9 cellular contexts compared by ENCODE assay signal in the genomic region with DNA sequence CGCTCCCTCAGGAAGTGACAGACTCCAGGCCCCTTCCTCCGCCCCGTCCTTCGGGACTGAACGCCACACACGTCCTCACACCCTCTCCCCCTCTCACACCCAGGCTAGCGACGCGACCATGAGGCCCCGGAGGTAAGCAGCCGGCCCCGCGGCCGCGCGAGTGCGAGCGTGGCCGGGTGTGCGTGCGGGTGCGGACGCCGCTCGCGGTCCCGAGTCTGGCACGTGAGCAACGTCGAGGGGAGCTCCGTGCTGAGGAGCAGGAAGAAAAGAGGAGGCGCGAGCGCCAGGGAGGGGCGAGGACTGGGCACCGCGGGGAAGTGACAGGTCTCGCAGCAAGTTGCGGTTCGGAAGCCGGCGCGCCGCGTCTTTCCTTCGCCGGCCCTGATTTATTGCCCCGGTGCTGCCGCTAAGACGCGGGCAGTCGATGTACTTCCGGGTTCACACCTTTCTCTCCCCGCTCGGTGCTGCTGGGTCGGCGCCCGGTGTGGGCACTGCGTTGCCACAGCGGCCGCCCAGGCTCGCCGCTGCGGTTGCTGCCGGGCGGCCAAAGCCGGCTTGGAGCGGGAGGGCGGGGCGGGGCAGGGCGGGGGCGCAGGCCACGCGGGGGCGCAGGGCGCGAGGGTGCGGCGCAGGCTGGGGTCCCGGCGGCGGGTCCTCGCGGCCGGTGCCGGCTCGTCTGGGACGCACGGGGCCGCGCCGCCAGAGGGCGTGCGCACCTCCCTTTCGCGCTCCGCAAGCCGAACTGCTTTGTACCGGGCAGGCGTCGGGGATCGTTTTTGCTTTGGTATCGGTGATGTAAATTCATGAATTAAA. TPM values are rescaled to one million over a fixed set of nuclear protein-coding genes. Genes with fewer than 3 reads are reported as not detected.
DNase-seq lines count a peak whose midpoint lies in the region; ATAC-seq and TF ChIP-seq lines count a peak whose summit lies in the region.
"Had no signal": no experiment of that assay in that cellular context is flagged by ENCODE, and none has a peak within 500 bp of the region (broad histone marks: within the 10 kb centered on the region; RNA-seq: fewer than 3 reads in every experiment).

No MANE protein-coding gene starts in this region.

- TF ChIP-seq CTCF in heart left ventricle (IDR thresholded peaks at IDR 0.05): peak; percentile 22 to 66 (median 40)

- no peak for TF ChIP-seq POLR2A in heart left ventricle (IDR thresholded peaks at IDR 0.05)

- H3K36me3 ChIP-seq in HUES64 (ENCODE audit: insufficient read depth, low read length) (no peaks in the 10 kb centered on the region), heart left ventricle (no peaks in the 10 kb centered on the region)

- DNase-seq in SIG-M5 treated with dmso at 0.1 percent for 504 hours (lab: John Stamatoyannopoulos, UW; ENCODE audit: unreplicated experiment) (peak; percentile 15), SIG-M5 (lab: John Stamatoyannopoulos, UW) (no peak), heart left ventricle (peak in 1 of 5 donors; percentile 13), posterior cingulate gyrus (peak in 9 of 10 donors; percentile 37 to 92 (median 51)), DMS79 treated with DMSO at 0.1 percent for 48 hours (lab: John Stamatoyannopoulos, UW) (no peak), RPMI8226 (no peak)
- DNase-seq in activated naive CD4-positive, alpha-beta T cell treated with anti-CD3 and anti-CD28 coated beads, Interleukin-2, amount 50 U/mL, for 16 hours: peak; percentile 34

- H3K27ac ChIP-seq in HUES64 (ENCODE audit: low read depth, low read length): peak overlapping the region; percentile 88
- no peak overlapping the region for H3K27ac ChIP-seq in heart left ventricle

- peaks cover 34% of the 10 kb centered on the region for H3K4me1 ChIP-seq in HUES64 (ENCODE audit: insufficient read depth, low read length)
- peaks cover 0 to 17% (median 2%) of the 10 kb centered on the region in 12 donors for H3K4me1 ChIP-seq in heart left ventricle

- under 1% methylated on average over 103 of the region's 103 CpGs for WGBS in HUES64
- WGBS in heart left ventricle, 4 donors: 1 to 4% (median 2%) methylated on average over 39 to 103 of the region's 103 CpGs

- peak overlapping the region; percentile 79 for H3K4me3 ChIP-seq in HUES64 (ENCODE audit: low read length)
- peak overlapping the region in 11 of 12 donors; percentile 20 to 49 (median 30) for H3K4me3 ChIP-seq in heart left ventricle

- intact Hi-C loops in heart left ventricle (cut with DNase I) (loop anchor here in 5 of 10 donors (1.0 to 10.0 kb wide), 3 partner anchors 134 to 137 kb away; no protein-coding TSS in a partner anchor), posterior cingulate gyrus (cut with DNase I) (loop anchor here (5.0 kb wide), 1 partner anchor 136 kb away; no protein-coding TSS in a partner anchor)

- peak overlapping the region; percentile 91 for H3K9ac ChIP-seq in HUES64 (ENCODE audit: low read depth, low read length)

- peak in 3 of 4 donors; percentile 55 to 80 (median 64) for ATAC-seq in heart left ventricle

- H3K27me3 ChIP-seq in HUES64 (ENCODE audit: insufficient read depth, low read length): no peaks in the 10 kb centered on the region
- peaks cover 24 to 93% (median 65%) of the 10 kb centered on the region in 9 donors for H3K27me3 ChIP-seq in heart left ventricle

- H3K9me3 ChIP-seq in HUES64 (ENCODE audit: insufficient read depth, low read depth, low read length): no peaks in the 10 kb centered on the region
- peaks cover 0 to 17% (median 0%) of the 10 kb centered on the region in 12 donors for H3K9me3 ChIP-seq in heart left ventricle

RNA-seq across cellular contexts. Expression of a gene that starts 15.8 kb away (rescaled TPM):
- 59.7 TPM for polyA plus RNA-seq in HUES64 (2013, experiment 1 of 2)
- 60.8 TPM for polyA plus RNA-seq in HUES64 (2013, experiment 2 of 2)
- not detected for total RNA-seq in heart left ventricle
- not detected for polyA plus RNA-seq in heart left ventricle
- total RNA-seq: activated CD8-positive, alpha-beta memory T cell treated with anti-CD3 and anti-CD28 coated beads for 36 hours had no signal

Comparison
In these comparisons a context has a peak if more than half of its experiments do, and no peak if none do; other contexts are left out.
1. DNase-seq: peak in SIG-M5 treated with dmso at 0.1 percent for 504 hours (single experiment), activated naive CD4-positive, alpha-beta T cell treated with anti-CD3 and anti-CD28 coated beads, Interleukin-2, amount 50 U/mL, for 16 hours (single experiment) and posterior cingulate gyrus (9 of 10); none in SIG-M5 (single experiment), DMS79 treated with DMSO at 0.1 percent for 48 hours (single experiment) and RPMI8226 (single experiment).